Comparison of ENCODE assay signal across 22 cellular contexts in genomic region chr3:195769551-195769950, GRCh38. TPM values are rescaled to one million over a fixed set of nuclear protein-coding genes. Genes with fewer than 3 reads are reported as not detected.
DNase-seq lines count a peak whose midpoint lies in the region; ATAC-seq and TF ChIP-seq lines count a peak whose summit lies in the region.
"Had no signal": no experiment of that assay in that cellular context is flagged by ENCODE, and none has a peak within 500 bp of the region (broad histone marks: within the 10 kb centered on the region; RNA-seq: fewer than 3 reads in every experiment).

No MANE protein-coding gene starts in this region.

- H3K27ac ChIP-seq in left ventricle myocardium inferior (replicated peaks) = no peak overlapping the region
- H3K27ac ChIP-seq in endodermal cell (ENCODE audit: low read depth, low read length) = no peak overlapping the region
- H3K27ac ChIP-seq: A549, RWPE1 had no signal

- no peaks in the 10 kb centered on the region for H3K27me3 Mint-ChIP-seq in endodermal cell (ENCODE audit: insufficient read depth)

- no peaks in the 10 kb centered on the region for H3K9me3 Mint-ChIP-seq in endodermal cell
- H3K9me3 Mint-ChIP-seq: CD8-positive, alpha-beta T cell had no signal

- H3K27ac Mint-ChIP-seq in endodermal cell = no peak overlapping the region
- H3K27ac Mint-ChIP-seq: CD8-positive, alpha-beta T cell had no signal

- no peaks in the 10 kb centered on the region for H3K4me1 Mint-ChIP-seq in endodermal cell

- ATAC-seq in sciatic nerve = no peak
- ATAC-seq in HG03460 (IDR thresholded peaks at IDR 0.05; ENCODE audit: unreplicated experiment) = no peak
- ATAC-seq: A549; CD8-positive, alpha-beta T cell had no signal

- H3K4me1 ChIP-seq in left ventricle myocardium inferior (no peaks in the 10 kb centered on the region), endodermal cell (ENCODE audit: control insufficient read depth, insufficient read depth, low read length) (no peaks in the 10 kb centered on the region)
- H3K4me1 ChIP-seq: A549, Caco-2 had no signal

- H3K36me3 ChIP-seq in left ventricle myocardium inferior = no peaks in the 10 kb centered on the region
- H3K36me3 ChIP-seq in endodermal cell (ENCODE audit: control insufficient read depth, insufficient read depth, low read length) = no peaks in the 10 kb centered on the region

- TF ChIP-seq CTCF in left ventricle myocardium inferior (IDR thresholded peaks at IDR 0.05; ENCODE audit: borderline replicate concordance) = no peak
- no peak for TF ChIP-seq CTCF in endodermal cell (conservative IDR thresholded peaks at IDR 0.05)

- peaks cover 29% of the 10 kb centered on the region for H3K27me3 ChIP-seq in left ventricle myocardium inferior (ENCODE audit: low read depth)
- no peaks in the 10 kb centered on the region for H3K27me3 ChIP-seq in endodermal cell (ENCODE audit: control insufficient read depth, insufficient read depth, low read length, poor library complexity, severe bottlenecking)

- H3K9me3 ChIP-seq in left ventricle myocardium inferior (replicated peaks) = no peaks in the 10 kb centered on the region
- no peaks in the 10 kb centered on the region for H3K9me3 ChIP-seq in endodermal cell (ENCODE audit: control insufficient read depth, low read length)
- H3K9me3 ChIP-seq: A549, Caco-2 had no signal

- WGBS in endodermal cell (ENCODE audit: insufficient coverage in 1 of 2, insufficient read length in 1 of 2), 2 experiments = 92 to 94% methylated on average over 8 to 10 of the region's 10 CpGs

- no peak overlapping the region for H3K4me3 Mint-ChIP-seq in endodermal cell
- H3K4me3 Mint-ChIP-seq: CD8-positive, alpha-beta T cell had no signal

- H3K9ac ChIP-seq in endodermal cell (ENCODE audit: extremely low read depth, low read length, poor library complexity, severe bottlenecking) = no peak overlapping the region

- intact Hi-C loops in cardiac septum (cut with DNase I) = no loop called here
- intact Hi-C loops in left ventricle myocardium inferior (cut with micrococcal nuclease) = no loop called here
- intact Hi-C loops in sciatic nerve (cut with DNase I) = no loop called here

- DNase-seq in cardiac septum (ENCODE audit: low spot score) (peak; percentile 46), left ventricle myocardium inferior (no peak), endodermal cell (peak; percentile 17), sciatic nerve (ENCODE audit: low spot score) (peak; percentile 15), superior temporal gyrus (ENCODE audit: extremely low spot score) (no peak), DMS53 treated with DMSO at 0.1 percent for 48 hours (lab: John Stamatoyannopoulos, UW; ENCODE audit: unreplicated experiment) (no peak)
- DNase-seq: C1 segment of cervical spinal cord; Caco-2; CD8-positive, alpha-beta T cell; DMS79 treated with DMSO at 0.1 percent for 48 hours; GOT3; HCEC 1CT; NCI-H1048; NCI-H1417; NCI-H1694; NCI-H2029 treated with DMSO at 0.1 percent for 48 hours; NCI-H446 treated with DMSO at 0.1 percent for 48 hours; NCI-H526 treated with DMSO at 0.1 percent for 48 hours; SHP77 treated with DMSO at 0.1 percent for 48 hours had no signal

- H3K36me3 Mint-ChIP-seq in endodermal cell (ENCODE audit: low read depth) = no peaks in the 10 kb centered on the region
- H3K36me3 Mint-ChIP-seq: CD8-positive, alpha-beta T cell had no signal

- H3K4me3 ChIP-seq in left ventricle myocardium inferior = no peak overlapping the region
- H3K4me3 ChIP-seq in endodermal cell (ENCODE audit: low read length) = no peak overlapping the region
- H3K4me3 ChIP-seq: A549 had no signal

RNA-seq across cellular contexts. Expression of gene MUC4, which starts 42.2 kb away (rescaled TPM):
- total RNA-seq in cardiac septum (0.03 TPM), left ventricle myocardium inferior (0.11 TPM), endodermal cell (1 to 10 TPM in 1 of 2 donors, under 1 TPM in 1; 0.35 to 2.3 TPM), sciatic nerve (0.31 TPM)
- polyA plus RNA-seq in endodermal cell (2013, experiment 1 of 2) = 0.18 TPM
- 0.08 TPM for polyA plus RNA-seq in endodermal cell (2013, experiment 2 of 2)
- total RNA-seq: CD8-positive, alpha-beta T cell had no signal

RNA-seq across cellular contexts. Expression of gene MUC20, which starts 48.8 kb away (rescaled TPM):
- total RNA-seq in cardiac septum (6.5 TPM), left ventricle myocardium inferior (4.7 TPM), endodermal cell (1 to 10 TPM in 1 of 2 donors, under 1 TPM in 1; 0.89 to 1.3 TPM), sciatic nerve (28.7 TPM)
- polyA plus RNA-seq in endodermal cell (2013, experiment 1 of 2) = 0.89 TPM
- polyA plus RNA-seq in endodermal cell (2013, experiment 2 of 2) = 1.7 TPM

Comparison
In these comparisons a context has a peak if more than half of its experiments do, and no peak if none do; other contexts are left out.
1. DNase-seq: peak in cardiac septum (single experiment), endodermal cell (single experiment) and sciatic nerve (single experiment); none in left ventricle myocardium inferior (single experiment), superior temporal gyrus (single experiment) and DMS53 treated with DMSO at 0.1 percent for 48 hours (single experiment).